In genomic region chr2:132304675-132305380, GRCh38 we compare ENCODE assay signal across 8 cellular contexts.
DNase-seq lines count a peak whose midpoint lies in the region; ATAC-seq, FAIRE-seq and TF ChIP-seq lines count a peak whose summit lies in the region.
"Not testable (repeated sequence)": the region's sequence is repeated elsewhere in the genome, so short reads cannot be mapped to it uniquely, and the experiment has no call there.

No MANE protein-coding gene starts in this region.

- peak; percentile 67 for DNase-seq in Calu3
- peak; percentile 58 for DNase-seq in activated CD4-positive, alpha-beta T cell treated with anti-CD3 and anti-CD28 coated beads, Interleukin-2, amount 10 ng/mL, durations not matched to agents 24 days and 14 days
- peak; percentile 44 to 92 (median 88) for DNase-seq in dorsolateral prefrontal cortex
- DNase-seq in cardiac muscle cell (ENCODE audit: low read depth in 1 of 2, low spot score in 1 of 2) = peak; percentile 73 to 84
- not testable (repeated sequence) for DNase-seq in HepG2 (ENCODE audit: low spot score)
- DNase-seq in pancreas = peak; percentile 61 to 82 (median 71)
- peak; percentile 89 for DNase-seq in testis

- TF ChIP-seq CTCF in Calu3 (IDR thresholded peaks at IDR 0.05; ENCODE audit: unreplicated experiment); HepG2 (CRISPR knock-in tag; IDR thresholded peaks at IDR 0.05); pancreas (IDR thresholded peaks at IDR 0.05): not testable (repeated sequence)
- peak in 45 of 56 donors; percentile 4 to 60 (median 36) for TF ChIP-seq CTCF in dorsolateral prefrontal cortex (IDR thresholded peaks at IDR 0.05 in 54 of 56, conservative IDR thresholded peaks at IDR 0.05 in 2 of 56; ENCODE audit: low read depth in 1 of 56, partially characterized antibody in 56 of 56)
- peak; percentile 12 for TF ChIP-seq CTCF in cardiac muscle cell (IDR thresholded peaks at IDR 0.05; ENCODE audit: low read depth, low read length)
- peak in 1 of 3 experiments; percentile 7 for TF ChIP-seq CTCF in testis (IDR thresholded peaks at IDR 0.05)

- BruUV-seq in Calu3 (replicated peaks; lab: Mats Ljungman, UMichigan); HepG2 (replicated peaks; lab: Mats Ljungman, UMichigan): not testable (repeated sequence)

- H3K4me1 Mint-ChIP-seq in Calu3 (ENCODE audit: low read depth, unreplicated experiment); activated CD4-positive, alpha-beta T cell treated with anti-CD3 and anti-CD28 coated beads, Interleukin-2, amount 10 ng/mL, durations not matched to agents 24 days and 14 days: not testable (repeated sequence)

- H3K4me3 ChIP-seq in HUES48 (ENCODE audit: low read depth, low read length) (peak overlapping the region; percentile 67), dorsolateral prefrontal cortex (peak overlapping the region; percentile 17 to 70 (median 56)), cardiac muscle cell (peak overlapping the region; percentile 39), pancreas (peak overlapping the region in 2 of 4 donors; percentile 14 to 34), testis (peak overlapping the region; percentile 15 to 55)
- H3K4me3 ChIP-seq in HepG2 (replicated peaks in 1 of 3; ENCODE audit: insufficient read depth in 1 of 3, low read depth in 2 of 3, low read length in 3 of 3) = not testable (repeated sequence)

- not testable (repeated sequence) for TF ChIP-seq EP300 in HepG2 (IDR thresholded peaks at IDR 0.05; ENCODE audit: low read depth in 2 of 2, low read length in 2 of 2); HepG2 (CRISPR knock-in tag; IDR thresholded peaks at IDR 0.05; ENCODE audit: borderline replicate concordance)

- in situ Hi-C loops in HepG2 (cut with HindIII; ENCODE audit: extremely low pct_ligation_motif_present, low pct_unique_long_range_greater_than_20kb) = not testable (repeated sequence)

- not testable (repeated sequence) for H3K27me3 ChIP-seq in HUES48 (ENCODE audit: control insufficient read depth, insufficient read depth, low read length); dorsolateral prefrontal cortex; cardiac muscle cell; HepG2 (ENCODE audit: control insufficient read depth in 1 of 2, insufficient read depth in 2 of 2, low read length in 2 of 2); pancreas; testis

- intact Hi-C loops in Calu3 (cut with micrococcal nuclease; ENCODE audit: unreplicated experiment); activated CD4-positive, alpha-beta T cell treated with anti-CD3 and anti-CD28 coated beads, Interleukin-2, amount 10 ng/mL, durations not matched to agents 24 days and 14 days (cut with micrococcal nuclease); dorsolateral prefrontal cortex (cut with DNase I); HepG2 (cut with micrococcal nuclease; ENCODE audit: unreplicated experiment); pancreas (cut with DNase I); testis (cut with DNase I; ENCODE audit: low total_unique reads): not testable (repeated sequence)

- CTCF ChIA-PET in Calu3 (lab: Charles Lee); HepG2 (lab: Yijun Ruan, JAX; ENCODE audit: low intra/inter-chr PET ratio, low total read pairs): not testable (repeated sequence)

- not testable (repeated sequence) for H4K20me1 ChIP-seq in HepG2 (ENCODE audit: insufficient read depth, low read length)

- not testable (repeated sequence) for H3K9ac ChIP-seq in HUES48 (ENCODE audit: low read depth, low read length); HepG2 (ENCODE audit: insufficient read depth, low read depth, low read length)

- H3K9me3 Mint-ChIP-seq in Calu3 (ENCODE audit: low read depth, unreplicated experiment); activated CD4-positive, alpha-beta T cell treated with anti-CD3 and anti-CD28 coated beads, Interleukin-2, amount 10 ng/mL, durations not matched to agents 24 days and 14 days: not testable (repeated sequence)

- H2AFZ ChIP-seq in HepG2 (ENCODE audit: low read length) = not testable (repeated sequence)

- not testable (repeated sequence) for H3K27me3 Mint-ChIP-seq in Calu3 (ENCODE audit: unreplicated experiment); activated CD4-positive, alpha-beta T cell treated with anti-CD3 and anti-CD28 coated beads, Interleukin-2, amount 10 ng/mL, durations not matched to agents 24 days and 14 days

- not testable (repeated sequence) for H3K27ac Mint-ChIP-seq in Calu3 (ENCODE audit: unreplicated experiment); activated CD4-positive, alpha-beta T cell treated with anti-CD3 and anti-CD28 coated beads, Interleukin-2, amount 10 ng/mL, durations not matched to agents 24 days and 14 days

- H3K4me3 Mint-ChIP-seq in Calu3 (ENCODE audit: low read depth, unreplicated experiment) = peak overlapping the region; percentile 64
- H3K4me3 Mint-ChIP-seq in activated CD4-positive, alpha-beta T cell treated with anti-CD3 and anti-CD28 coated beads, Interleukin-2, amount 10 ng/mL, durations not matched to agents 24 days and 14 days = peak overlapping the region; percentile 28

- H3K36me3 ChIP-seq in HUES48 (ENCODE audit: control insufficient read depth, insufficient read depth, low read length); cardiac muscle cell; HepG2 (replicated peaks in 1 of 2; ENCODE audit: control insufficient read depth in 1 of 2, insufficient read depth in 2 of 2, low read length in 2 of 2); pancreas; testis (ENCODE audit: low read depth, missing control alignments): not testable (repeated sequence)

- not testable (repeated sequence) for H3K4me1 ChIP-seq in HUES48 (ENCODE audit: control insufficient read depth, insufficient read depth, low read length); cardiac muscle cell (ENCODE audit: low read depth); HepG2 (ENCODE audit: insufficient read depth, low read length); pancreas; testis

- WGBS in HepG2 (ENCODE audit: low lambda C conversion rate) = 37% methylated on average over 26 of the region's 27 CpGs
- 12 to 16% methylated on average over 26 to 27 of the region's 27 CpGs for WGBS in pancreas, 2 donors
- 5 to 6% methylated on average over 26 to 27 of the region's 27 CpGs for WGBS in testis, 2 donors

- FAIRE-seq in HepG2 (lab: Jason Lieb, UNC); pancreas (lab: Jason Lieb, UNC): not testable (repeated sequence)

- H3K79me2 ChIP-seq in HepG2 (ENCODE audit: insufficient read depth, low read length) = not testable (repeated sequence)

- POLR2A ChIA-PET in HepG2 (lab: Yijun Ruan, JAX) = not testable (repeated sequence)

- H3K36me3 Mint-ChIP-seq in Calu3 (ENCODE audit: insufficient read depth, unreplicated experiment); activated CD4-positive, alpha-beta T cell treated with anti-CD3 and anti-CD28 coated beads, Interleukin-2, amount 10 ng/mL, durations not matched to agents 24 days and 14 days (ENCODE audit: low read depth): not testable (repeated sequence)

- ATAC-seq in HepG2 (peak; percentile 77), pancreas (peak; percentile 97 to 100 (median 98))

- not testable (repeated sequence) for TF ChIP-seq POLR2A in HepG2 (IDR thresholded peaks at IDR 0.05; ENCODE audit: insufficient read depth in 1 of 2, low read depth in 2 of 2, low read length in 2 of 2); testis (IDR thresholded peaks at IDR 0.05)

- TF ChIP-seq RAD21 in HepG2 (CRISPR knock-in tag; IDR thresholded peaks at IDR 0.05) = not testable (repeated sequence)

- H3K4me2 ChIP-seq in HepG2 (ENCODE audit: low read depth, low read length) = not testable (repeated sequence)

- not testable (repeated sequence) for H3K9me3 ChIP-seq in HUES48 (ENCODE audit: control insufficient read depth, insufficient read depth, low read length); cardiac muscle cell (ENCODE audit: low read depth); HepG2 (ENCODE audit: low read length); pancreas; testis

- H3K27ac ChIP-seq in HUES48 (ENCODE audit: low read depth, low read length); cardiac muscle cell; HepG2 (ENCODE audit: extremely low read length, insufficient read depth, low read length); pancreas; testis: not testable (repeated sequence)
- peak overlapping the region in 37 of 59 donors; percentile 1 to 71 (median 45) for H3K27ac ChIP-seq in dorsolateral prefrontal cortex

TF ChIP-seq in HepG2, 621 proteins besides CTCF, POLR2A, EP300 and RAD21:
- TF ChIP-seq CEBPG (CRISPR knock-in tag; IDR thresholded peaks at IDR 0.05) (0 out of 2 replicates have a peak, but pooled peaks have one; percentile 47), CEBPB (IDR thresholded peaks at IDR 0.05; ENCODE audit: borderline replicate concordance, low read depth, low read length) (peak; percentile 60; the same call in 1 of the 2 replicates), HCFC1 (IDR thresholded peaks at IDR 0.05; ENCODE audit: low read depth, low read length) (peak; percentile 22; the same call in 1 of the 2 replicates), GABPB1 (CRISPR knock-in tag; IDR thresholded peaks at IDR 0.05) (peak; percentile 32; the same call in 1 of the 2 replicates), THAP11 (CRISPR knock-in tag; IDR thresholded peaks at IDR 0.05) (peak; percentile 92), ZNF143 (CRISPR knock-in tag; IDR thresholded peaks at IDR 0.05) (peak; percentile 84)
TF ChIP-seq in HepG2: peak in this region for 6; not testable (repeated sequence) for 615.
